In genomic region chr10:118730699-118731456, GRCh38 we compare ENCODE assay signal across 14 cellular contexts. TPM values are rescaled to one million over a fixed set of nuclear protein-coding genes. Genes with fewer than 3 reads are reported as not detected.
A peak's percentile ranks its signal among the peaks of the same experiment; 100 is the strongest.
DNase-seq lines count a peak whose midpoint lies in the region; ATAC-seq, FAIRE-seq and TF ChIP-seq lines count a peak whose summit lies in the region.
"Had no signal": no experiment of that assay in that cellular context is flagged by ENCODE, and none has a peak within 500 bp of the region (broad histone marks: within the 10 kb centered on the region; RNA-seq: fewer than 3 reads in every experiment).

No MANE protein-coding gene starts in this region.

- H3K4me1 Mint-ChIP-seq in activated naive CD4-positive, alpha-beta T cell treated with anti-CD3 and anti-CD28 coated beads, Interleukin-2, amount 50 U/mL, for 24 hours, result peaks cover 86% of the 10 kb centered on the region
- H3K4me1 Mint-ChIP-seq in memory B cell, result peaks cover 41% of the 10 kb centered on the region

- no peak overlapping the region for H3K4me3 ChIP-seq in bronchial epithelial cell (ENCODE audit: low read depth, low read length)
- H3K4me3 ChIP-seq in transverse colon, result no peak overlapping the region
- H3K4me3 ChIP-seq: cardiac muscle cell, testis had no signal

- intact Hi-C loops in transverse colon (cut with DNase I; ENCODE audit: low total_unique reads), result no loop called here

- H3K9me3 Mint-ChIP-seq in activated naive CD4-positive, alpha-beta T cell treated with anti-CD3 and anti-CD28 coated beads, Interleukin-2, amount 50 U/mL, for 24 hours, result no peaks in the 10 kb centered on the region
- no peaks in the 10 kb centered on the region for H3K9me3 Mint-ChIP-seq in memory B cell
- H3K9me3 Mint-ChIP-seq: activated T-cell treated with anti-CD3 and anti-CD28 coated beads, Interleukin-2, amount 50 U/mL, for 24 hours had no signal

- TF ChIP-seq EP300 in transverse colon (IDR thresholded peaks at IDR 0.05; ENCODE audit: low read depth), result no peak

- peak overlapping the region; percentile 36 for H3K27ac Mint-ChIP-seq in activated naive CD4-positive, alpha-beta T cell treated with anti-CD3 and anti-CD28 coated beads, Interleukin-2, amount 50 U/mL, for 24 hours
- peak overlapping the region; percentile 98 for H3K27ac Mint-ChIP-seq in memory B cell
- H3K27ac Mint-ChIP-seq: activated T-cell treated with anti-CD3 and anti-CD28 coated beads, Interleukin-2, amount 50 U/mL, for 24 hours had no signal

- no peaks in the 10 kb centered on the region for H3K27me3 ChIP-seq in bronchial epithelial cell (ENCODE audit: control insufficient read depth, insufficient read depth, low read length)
- no peaks in the 10 kb centered on the region for H3K27me3 ChIP-seq in transverse colon
- H3K27me3 ChIP-seq: cardiac muscle cell, testis had no signal

- no peaks in the 10 kb centered on the region for H3K9me3 ChIP-seq in transverse colon
- H3K9me3 ChIP-seq: testis had no signal

- no peak for DNase-seq in activated naive CD4-positive, alpha-beta T cell (lab: John Stamatoyannopoulos, UW)
- peak; percentile 74 for DNase-seq in bronchial epithelial cell (ENCODE audit: low read depth)
- no peak for DNase-seq in memory B cell (ENCODE audit: low spot score in 2 of 2)
- peak; percentile 19 for DNase-seq in transverse colon
- no peak for DNase-seq in NCI-H2171 treated with DMSO at 0.1 percent for 48 hours (lab: John Stamatoyannopoulos, UW)
- no peak for DNase-seq in CD1c-positive myeloid dendritic cell (ENCODE audit: extremely low spot score)
- no peak for DNase-seq in activated CD4-positive, CD25-positive, alpha-beta regulatory T cell treated with anti-CD3 and anti-CD28 coated beads, Interleukin-2, amount 50 U/mL, for 72 hours
- DNase-seq: activated T-cell treated with anti-CD3 and anti-CD28 coated beads, Interleukin-2, amount 50 U/mL, for 24 hours; kidney; NCI-H510A treated with DMSO at 0.1 percent for 48 hours; testis had no signal

- H3K36me3 ChIP-seq in bronchial epithelial cell (ENCODE audit: control insufficient read depth, insufficient read depth, low read length) (no peaks in the 10 kb centered on the region), transverse colon (no peaks in the 10 kb centered on the region)
- H3K36me3 ChIP-seq: cardiac muscle cell had no signal

- no peak for TF ChIP-seq POLR2A in transverse colon (IDR thresholded peaks at IDR 0.05)

- peaks cover 40 to 78% (median 55%) of the 10 kb centered on the region in 4 donors for H3K4me1 ChIP-seq in transverse colon

- no peak for TF ChIP-seq CTCF in bronchial epithelial cell (IDR thresholded peaks at IDR 0.05; ENCODE audit: insufficient read depth, low read length, severe bottlenecking)
- TF ChIP-seq CTCF in transverse colon (IDR thresholded peaks at IDR 0.05), result no peak

- no peak for ATAC-seq in memory B cell (ENCODE audit: low read depth)

- in situ Hi-C loops in transverse colon (cut with MboI; ENCODE audit: low pct_ligation_motif_present in 1 of 4, low pct_unique_long_range_greater_than_20kb in 1 of 4, low sequenced_read_pairs in 3 of 4), result no loop called here

- H3K4me3 Mint-ChIP-seq in activated naive CD4-positive, alpha-beta T cell treated with anti-CD3 and anti-CD28 coated beads, Interleukin-2, amount 50 U/mL, for 24 hours, result peak overlapping the region; percentile 35
- peak overlapping the region; percentile 51 for H3K4me3 Mint-ChIP-seq in memory B cell
- H3K4me3 Mint-ChIP-seq: activated T-cell treated with anti-CD3 and anti-CD28 coated beads, Interleukin-2, amount 50 U/mL, for 24 hours had no signal

- FAIRE-seq in bronchial epithelial cell (lab: Jason Lieb, UNC), result no peak
- FAIRE-seq: A204.1, kidney had no signal

- 39 to 42% methylated on average over 6 to 7 of the region's 7 CpGs for WGBS in transverse colon (ENCODE audit: low coverage in 1 of 2), 2 donors

- peak overlapping the region; percentile 37 to 70 (median 62) for H3K27ac ChIP-seq in transverse colon
- H3K27ac ChIP-seq: cardiac muscle cell had no signal

- peaks cover 3% of the 10 kb centered on the region for H3K36me3 Mint-ChIP-seq in activated naive CD4-positive, alpha-beta T cell treated with anti-CD3 and anti-CD28 coated beads, Interleukin-2, amount 50 U/mL, for 24 hours
- peaks cover 9% of the 10 kb centered on the region for H3K36me3 Mint-ChIP-seq in memory B cell

- no peaks in the 10 kb centered on the region for H3K27me3 Mint-ChIP-seq in activated naive CD4-positive, alpha-beta T cell treated with anti-CD3 and anti-CD28 coated beads, Interleukin-2, amount 50 U/mL, for 24 hours
- H3K27me3 Mint-ChIP-seq in memory B cell, result no peaks in the 10 kb centered on the region
- H3K27me3 Mint-ChIP-seq: activated T-cell treated with anti-CD3 and anti-CD28 coated beads, Interleukin-2, amount 50 U/mL, for 24 hours had no signal

RNA-seq across cellular contexts. Expression of gene CACUL1, which starts 23.9 kb away (rescaled TPM):
- total RNA-seq in bronchial epithelial cell (18.2 and 18.8 TPM in 2 replicates), transverse colon (10 to 100 TPM; 13.1 to 29.1 (median 23.2) TPM)

Comparison
In these comparisons a context has a peak if more than half of its experiments do, and no peak if none do; other contexts are left out.
1. DNase-seq: peak in bronchial epithelial cell (single experiment) and transverse colon (single experiment); none in activated naive CD4-positive, alpha-beta T cell (0 of 4), memory B cell (0 of 2), NCI-H2171 treated with DMSO at 0.1 percent for 48 hours (single experiment), CD1c-positive myeloid dendritic cell (single experiment) and activated CD4-positive, CD25-positive, alpha-beta regulatory T cell treated with anti-CD3 and anti-CD28 coated beads, Interleukin-2, amount 50 U/mL, for 72 hours (single experiment).